In genomic region chr10:96833220-96834001, GRCh38 we compare ENCODE assay signal across 1 cellular context.
A peak's percentile ranks its signal among the peaks of the same experiment; 100 is the strongest.
TF ChIP-seq lines count a peak whose summit lies in the region.

No MANE protein-coding gene starts in this region.

TF ChIP-seq in GM12878, 131 proteins besides CTCF, POLR2A, EP300 and RAD21:
- TF ChIP-seq, protein P1, sequence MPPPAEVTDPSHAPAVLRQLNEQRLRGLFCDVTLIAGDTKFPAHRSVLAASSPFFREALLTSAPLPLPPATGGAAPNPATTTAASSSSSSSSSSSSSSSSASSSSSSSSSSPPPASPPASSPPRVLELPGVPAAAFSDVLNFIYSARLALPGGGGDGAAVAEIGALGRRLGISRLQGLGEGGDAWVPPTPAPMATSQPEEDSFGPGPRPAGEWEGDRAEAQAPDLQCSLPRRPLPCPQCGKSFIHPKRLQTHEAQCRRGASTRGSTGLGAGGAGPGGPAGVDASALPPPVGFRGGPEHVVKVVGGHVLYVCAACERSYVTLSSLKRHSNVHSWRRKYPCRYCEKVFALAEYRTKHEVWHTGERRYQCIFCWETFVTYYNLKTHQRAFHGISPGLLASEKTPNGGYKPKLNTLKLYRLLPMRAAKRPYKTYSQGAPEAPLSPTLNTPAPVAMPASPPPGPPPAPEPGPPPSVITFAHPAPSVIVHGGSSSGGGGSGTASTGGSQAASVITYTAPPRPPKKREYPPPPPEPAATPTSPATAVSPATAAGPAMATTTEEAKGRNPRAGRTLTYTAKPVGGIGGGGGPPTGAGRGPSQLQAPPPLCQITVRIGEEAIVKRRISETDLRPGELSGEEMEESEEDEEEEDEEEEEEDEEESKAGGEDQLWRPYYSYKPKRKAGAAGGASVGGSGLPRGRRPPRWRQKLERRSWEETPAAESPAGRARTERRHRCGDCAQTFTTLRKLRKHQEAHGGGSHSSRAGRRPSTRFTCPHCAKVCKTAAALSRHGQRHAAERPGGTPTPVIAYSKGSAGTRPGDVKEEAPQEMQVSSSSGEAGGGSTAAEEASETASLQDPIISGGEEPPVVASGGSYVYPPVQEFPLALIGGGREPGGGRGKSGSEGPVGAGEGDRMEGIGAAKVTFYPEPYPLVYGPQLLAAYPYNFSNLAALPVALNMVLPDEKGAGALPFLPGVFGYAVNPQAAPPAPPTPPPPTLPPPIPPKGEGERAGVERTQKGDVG (CRISPR knock-in tag; IDR thresholded peaks at IDR 0.05): no peak
- TF ChIP-seq IKZF2 (IDR thresholded peaks at IDR 0.05) (peak in 1 of 2 experiments; percentile 43; a peak in 2 of 4 replicates), POU2F2 (IDR thresholded peaks at IDR 0.05; ENCODE audit: borderline replicate concordance, low read depth, low read length) (peak; percentile 60; the same call in 1 of the 3 replicates), MTA2 (IDR thresholded peaks at IDR 0.05; ENCODE audit: low read depth) (peak; percentile 7; the same call in 1 of the 2 replicates), RUNX3 (IDR thresholded peaks at IDR 0.05; ENCODE audit: low read length) (peak; percentile 10; the same call in 1 of the 2 replicates), PKNOX1 (IDR thresholded peaks at IDR 0.05) (no peak), EED (IDR thresholded peaks at IDR 0.05; ENCODE audit: low read depth) (peak; percentile 45), TCF7 (IDR thresholded peaks at IDR 0.05; ENCODE audit: borderline replicate concordance) (no peak), MEF2B (IDR thresholded peaks at IDR 0.05; ENCODE audit: partially characterized antibody, poor library complexity, severe bottlenecking) (peak; percentile 25)
- TF ChIP-seq, protein P2, sequence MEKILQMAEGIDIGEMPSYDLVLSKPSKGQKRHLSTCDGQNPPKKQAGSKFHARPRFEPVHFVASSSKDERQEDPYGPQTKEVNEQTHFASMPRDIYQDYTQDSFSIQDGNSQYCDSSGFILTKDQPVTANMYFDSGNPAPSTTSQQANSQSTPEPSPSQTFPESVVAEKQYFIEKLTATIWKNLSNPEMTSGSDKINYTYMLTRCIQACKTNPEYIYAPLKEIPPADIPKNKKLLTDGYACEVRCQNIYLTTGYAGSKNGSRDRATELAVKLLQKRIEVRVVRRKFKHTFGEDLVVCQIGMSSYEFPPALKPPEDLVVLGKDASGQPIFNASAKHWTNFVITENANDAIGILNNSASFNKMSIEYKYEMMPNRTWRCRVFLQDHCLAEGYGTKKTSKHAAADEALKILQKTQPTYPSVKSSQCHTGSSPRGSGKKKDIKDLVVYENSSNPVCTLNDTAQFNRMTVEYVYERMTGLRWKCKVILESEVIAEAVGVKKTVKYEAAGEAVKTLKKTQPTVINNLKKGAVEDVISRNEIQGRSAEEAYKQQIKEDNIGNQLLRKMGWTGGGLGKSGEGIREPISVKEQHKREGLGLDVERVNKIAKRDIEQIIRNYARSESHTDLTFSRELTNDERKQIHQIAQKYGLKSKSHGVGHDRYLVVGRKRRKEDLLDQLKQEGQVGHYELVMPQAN (conservative IDR thresholded peaks at IDR 0.05): peak; percentile 12; the same call in 1 of the 2 replicates
- TF ChIP-seq, protein P3, sequence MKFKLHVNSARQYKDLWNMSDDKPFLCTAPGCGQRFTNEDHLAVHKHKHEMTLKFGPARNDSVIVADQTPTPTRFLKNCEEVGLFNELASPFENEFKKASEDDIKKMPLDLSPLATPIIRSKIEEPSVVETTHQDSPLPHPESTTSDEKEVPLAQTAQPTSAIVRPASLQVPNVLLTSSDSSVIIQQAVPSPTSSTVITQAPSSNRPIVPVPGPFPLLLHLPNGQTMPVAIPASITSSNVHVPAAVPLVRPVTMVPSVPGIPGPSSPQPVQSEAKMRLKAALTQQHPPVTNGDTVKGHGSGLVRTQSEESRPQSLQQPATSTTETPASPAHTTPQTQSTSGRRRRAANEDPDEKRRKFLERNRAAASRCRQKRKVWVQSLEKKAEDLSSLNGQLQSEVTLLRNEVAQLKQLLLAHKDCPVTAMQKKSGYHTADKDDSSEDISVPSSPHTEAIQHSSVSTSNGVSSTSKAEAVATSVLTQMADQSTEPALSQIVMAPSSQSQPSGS (IDR thresholded peaks at IDR 0.05; ENCODE audit: low read length): no peak
TF ChIP-seq in GM12878: peak in this region for 7.
